ENCODE assay signal across 8 cellular contexts in the genomic region with DNA sequence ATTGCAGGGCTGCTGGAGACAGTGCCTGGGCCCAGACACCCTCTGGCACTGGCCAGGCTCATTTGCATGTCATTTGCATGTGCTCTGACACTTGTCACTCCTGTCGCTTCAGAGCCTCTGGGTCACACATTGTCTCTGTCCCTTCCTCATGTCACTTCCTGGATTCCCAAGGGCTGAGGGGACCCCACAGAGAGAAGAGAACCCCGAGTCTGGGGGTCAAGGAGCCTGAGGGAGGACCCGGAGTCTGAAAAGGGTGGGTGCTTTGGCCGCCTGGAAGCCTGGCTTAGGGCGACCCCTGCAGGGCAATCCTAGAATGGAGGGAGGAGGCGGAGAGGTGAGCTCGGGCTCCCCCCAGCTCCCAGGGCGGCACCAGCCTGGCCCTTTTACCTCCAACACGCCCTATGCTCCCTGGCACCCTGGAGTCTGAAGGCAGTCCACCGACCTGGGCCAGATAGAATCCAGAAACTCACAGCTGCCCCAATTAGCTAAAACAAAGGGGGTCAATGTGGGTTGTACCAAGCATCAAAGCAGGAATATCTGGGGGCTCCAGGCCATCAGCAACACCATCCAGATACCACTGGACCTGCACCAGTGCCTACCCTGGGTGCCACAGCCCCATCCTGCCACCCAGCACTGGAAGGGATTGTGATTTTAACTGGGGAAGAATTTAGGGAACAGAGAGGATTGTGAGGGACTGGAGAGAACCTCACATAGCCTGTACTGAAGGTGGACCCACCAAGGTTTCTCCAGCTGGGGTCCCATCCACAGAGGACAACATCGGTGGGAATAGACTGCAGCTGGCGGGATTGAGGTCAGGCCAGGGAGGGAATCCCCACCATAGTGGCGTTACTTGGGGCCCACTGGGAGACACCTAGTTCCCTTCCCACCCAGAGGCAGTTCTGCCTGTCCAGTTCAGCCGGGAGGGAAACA. TPM values are rescaled to one million over a fixed set of nuclear protein-coding genes. Genes with fewer than 3 reads are reported as not detected.
A peak's percentile ranks its signal among the peaks of the same experiment; 100 is the strongest.
DNase-seq lines count a peak whose midpoint lies in the region; ATAC-seq and TF ChIP-seq lines count a peak whose summit lies in the region.

No MANE protein-coding gene starts in this region.

- no peak overlapping the region for H3K4me3 ChIP-seq in mucosa of descending colon

- peaks cover 40% of the 10 kb centered on the region for H3K4me1 ChIP-seq in mucosa of descending colon (ENCODE audit: low read depth)

- peak; percentile 73 for TF ChIP-seq CTCF in mucosa of descending colon (IDR thresholded peaks at IDR 0.05)

- intact Hi-C loops in mucosa of descending colon (cut with DNase I, micrococcal nuclease): loop anchor here (5.0 to 10.0 kb wide), 3 partner anchors 506 to 728 kb away; a partner anchor contains a TSS

- ATAC-seq in GM21529 (IDR thresholded peaks at IDR 0.05; ENCODE audit: unreplicated experiment): peak; percentile 63
- peak; percentile 68 for ATAC-seq in mucosa of descending colon

- no peaks in the 10 kb centered on the region for H3K9me3 ChIP-seq in mucosa of descending colon

- H3K36me3 ChIP-seq in mucosa of descending colon (ENCODE audit: low read depth): no peaks in the 10 kb centered on the region

- DNase-seq in EH (ENCODE audit: low read depth): peak; percentile 53
- peak; percentile 34 for DNase-seq in MV-4-11 (lab: John Stamatoyannopoulos, UW)
- peak; percentile 63 to 68 for DNase-seq in activated CD4-positive, alpha-beta T cell treated with anti-CD3 and anti-CD28 coated beads, Interleukin-2, amount 50 U/mL, for 24 hours (ENCODE audit: low read depth in 1 of 2, low spot score in 1 of 2)
- DNase-seq in ecto neural progenitor cell (ENCODE audit: low spot score): peak; percentile 90
- DNase-seq in mucosa of descending colon: peak; percentile 87 to 95 (median 93)
- DNase-seq in stimulated activated CD8-positive, alpha-beta memory T cell treated with anti-CD3 and anti-CD28 coated beads, Interleukin-7, amount 100 ng/mL, for 48 hours (ENCODE audit: extremely low read depth in 1 of 2, low read depth in 1 of 2): peak; percentile 49 to 60
- DNase-seq in mesenteric fat pad (ENCODE audit: low spot score): no peak

RNA-seq across cellular contexts. Expression of a gene that starts 21.8 kb away (rescaled TPM):
- total RNA-seq in mucosa of descending colon (not detected), mesenteric fat pad (not detected)

RNA-seq across cellular contexts. Expression of a gene that starts 34.2 kb away (rescaled TPM):
- total RNA-seq in mucosa of descending colon: 1,000 to 10,000 TPM; 1,334 to 4,222 (median 3,664) TPM
- 5.7 TPM for total RNA-seq in mesenteric fat pad

RNA-seq across cellular contexts. Expression of a gene that starts 36.5 kb away (rescaled TPM):
- total RNA-seq in mucosa of descending colon (not detected), mesenteric fat pad (2.4 TPM)

RNA-seq across cellular contexts. Expression of a gene that starts 56.7 kb away (rescaled TPM):
- not detected for total RNA-seq in mucosa of descending colon
- total RNA-seq in mesenteric fat pad: not detected

Comparison
In these comparisons a context has a peak if more than half of its experiments do, and no peak if none do; other contexts are left out.
1. RNA of a gene that starts 34.2 kb away (total RNA-seq): 1,334 to 4,222 TPM in mucosa of descending colon; 5.7 TPM in mesenteric fat pad (single experiment); every median in the first group is over 100 times any median in the second.